In genomic region chr10:82882722-82883121, GRCh38 we compare ENCODE assay signal across 27 cellular contexts.
"Had no signal": no experiment of that assay in that cellular context is flagged by ENCODE, and none has a peak within 500 bp of the region (broad histone marks: within the 10 kb centered on the region; RNA-seq: fewer than 3 reads in every experiment).

No MANE protein-coding gene starts in this region.

- H3K9ac ChIP-seq: neural progenitor cell, parathyroid adenoma had no signal

- H3K4me3 ChIP-seq: neural progenitor cell, ovary, psoas muscle, right lobe of liver, sigmoid colon, stomach, thoracic aorta, thyroid gland, tibial nerve, upper lobe of left lung, vagina had no signal

- H3K36me3 ChIP-seq: neural progenitor cell, ovary, right lobe of liver, sigmoid colon, stomach, thoracic aorta, thyroid gland, tibial nerve, upper lobe of left lung, vagina had no signal

- H3K79me2 ChIP-seq: parathyroid adenoma had no signal

- H3K4me3 Mint-ChIP-seq: natural killer cell; nephron; neural progenitor cell; stimulated activated effector memory CD8-positive, alpha-beta T cell treated with anti-CD3 and anti-CD28 coated beads, Interleukin-12 subunit alpha, Interleukin-12 subunit beta, amount 100 ng/mL, for 72 hours; stimulated activated naive B cell treated with anti-CD40 and anti-IgM and Interleukin-4, amounts not matched to agents 10 μg/mL and 1 μg/mL and 100 μg/mL, for 72 hours; stimulated activated naive CD8-positive, alpha-beta T cell treated with anti-CD3 and anti-CD28 coated beads, Interleukin-15, Interleukin-2, amounts not matched to agents 100 ng/mL and 50 ng/mL, for 24 hours had no signal

- H3K27ac ChIP-seq: neural progenitor cell, ovary, parathyroid adenoma, psoas muscle, right lobe of liver, sigmoid colon, stomach, thoracic aorta, thyroid gland, tibial nerve, upper lobe of left lung, vagina had no signal

- H3K9me3 ChIP-seq: ovary, psoas muscle, right lobe of liver, sigmoid colon, stomach, thoracic aorta, thyroid gland, tibial nerve, upper lobe of left lung, vagina had no signal

- H3K27me3 ChIP-seq: neural progenitor cell, ovary, right lobe of liver, sigmoid colon, stomach, thyroid gland, tibial nerve, upper lobe of left lung, vagina had no signal

- DNase-seq: natural killer cell; occipital lobe; ovary; posterior cingulate gyrus; psoas muscle; right cardiac atrium; right lobe of liver; sigmoid colon; small intestine; stimulated activated CD4-positive, alpha-beta T cell treated with anti-CD3 and anti-CD28 coated beads, Interleukin-15, amount 100 ng/mL, for 24 hours; stimulated activated CD4-positive, alpha-beta T cell treated with anti-CD3 and anti-CD28 coated beads, Interleukin-2, amount 100 ng/mL, for 24 hours; stimulated activated CD4-positive, alpha-beta T cell treated with anti-CD3 and anti-CD28 coated beads, Interleukin-2, amount 100 ng/mL, for 48 hours; stimulated activated CD4-positive, alpha-beta T cell treated with anti-CD3 and anti-CD28 coated beads, Interleukin-4, amount 100 ng/mL, for 24 hours; stimulated activated naive B cell treated with anti-CD40 and anti-IgM and Interleukin-4, amounts not matched to agents 10 μg/mL and 1 μg/mL and 100 μg/mL, for 72 hours; stimulated activated naive CD4-positive, alpha-beta T cell treated with Interleukin-2 at 50 U/mL for 16 hours; stomach; thyroid gland; upper lobe of left lung had no signal

- H3K27ac Mint-ChIP-seq: natural killer cell; nephron; neural progenitor cell; progenitor cell of endocrine pancreas; stimulated activated effector memory CD8-positive, alpha-beta T cell treated with anti-CD3 and anti-CD28 coated beads, Interleukin-12 subunit alpha, Interleukin-12 subunit beta, amount 100 ng/mL, for 72 hours; stimulated activated naive B cell treated with anti-CD40 and anti-IgM and Interleukin-4, amounts not matched to agents 10 μg/mL and 1 μg/mL and 100 μg/mL, for 72 hours; stimulated activated naive CD8-positive, alpha-beta T cell treated with anti-CD3 and anti-CD28 coated beads, Interleukin-15, Interleukin-2, amounts not matched to agents 100 ng/mL and 50 ng/mL, for 24 hours had no signal

- H3K4me1 Mint-ChIP-seq: natural killer cell; nephron; neural progenitor cell; stimulated activated effector memory CD8-positive, alpha-beta T cell treated with anti-CD3 and anti-CD28 coated beads, Interleukin-12 subunit alpha, Interleukin-12 subunit beta, amount 100 ng/mL, for 72 hours; stimulated activated naive B cell treated with anti-CD40 and anti-IgM and Interleukin-4, amounts not matched to agents 10 μg/mL and 1 μg/mL and 100 μg/mL, for 72 hours had no signal

- FAIRE-seq: small intestine had no signal

- H3K27me3 Mint-ChIP-seq: progenitor cell of endocrine pancreas; stimulated activated naive B cell treated with anti-CD40 and anti-IgM and Interleukin-4, amounts not matched to agents 10 μg/mL and 1 μg/mL and 100 μg/mL, for 72 hours; stimulated activated naive CD8-positive, alpha-beta T cell treated with anti-CD3 and anti-CD28 coated beads, Interleukin-15, Interleukin-2, amounts not matched to agents 100 ng/mL and 50 ng/mL, for 24 hours had no signal

- H2AFZ ChIP-seq: neural progenitor cell, parathyroid adenoma had no signal

- H3K36me3 Mint-ChIP-seq: natural killer cell; neural progenitor cell; stimulated activated effector memory CD8-positive, alpha-beta T cell treated with anti-CD3 and anti-CD28 coated beads, Interleukin-12 subunit alpha, Interleukin-12 subunit beta, amount 100 ng/mL, for 72 hours; stimulated activated naive B cell treated with anti-CD40 and anti-IgM and Interleukin-4, amounts not matched to agents 10 μg/mL and 1 μg/mL and 100 μg/mL, for 72 hours had no signal

- H3K4me2 ChIP-seq: neural progenitor cell had no signal

- H3K9me3 Mint-ChIP-seq: nephron, neural progenitor cell had no signal

- ATAC-seq: natural killer cell; psoas muscle; right cardiac atrium; right lobe of liver; stimulated activated effector memory CD8-positive, alpha-beta T cell treated with anti-CD3 and anti-CD28 coated beads, Interleukin-12 subunit alpha, Interleukin-12 subunit beta, amount 100 ng/mL, for 72 hours; stimulated activated naive B cell treated with anti-CD40 and anti-IgM and Interleukin-4, amounts not matched to agents 10 μg/mL and 1 μg/mL and 100 μg/mL, for 72 hours had no signal

- H3K4me1 ChIP-seq: neural progenitor cell, parathyroid adenoma, psoas muscle, right lobe of liver, sigmoid colon, thyroid gland, tibial nerve, upper lobe of left lung, vagina had no signal
